10 cellular contexts compared by ENCODE assay signal in genomic region chr20:64077876-64078551, GRCh38. TPM values are rescaled to one million over a fixed set of nuclear protein-coding genes. Genes with fewer than 3 reads are reported as not detected.
DNase-seq lines count a peak whose midpoint lies in the region; ATAC-seq and TF ChIP-seq lines count a peak whose summit lies in the region.
"Had no signal": no experiment of that assay in that cellular context is flagged by ENCODE, and none has a peak within 500 bp of the region (broad histone marks: within the 10 kb centered on the region; RNA-seq: fewer than 3 reads in every experiment).

No MANE protein-coding gene starts in this region.

- no peaks in the 10 kb centered on the region for H4K20me1 ChIP-seq in mammary epithelial cell (ENCODE audit: insufficient read depth, low read length)

- DNase-seq in SK-N-MC (ENCODE audit: low read depth, low spot score) (no peak), mammary epithelial cell (no peak), NCI-H1048 (lab: John Stamatoyannopoulos, UW) (no peak)

- WGBS in mammary epithelial cell (ENCODE audit: low coverage, missing lambda C conversion rate), result 76% methylated on average over 7 of the region's 15 CpGs

- dilution Hi-C loops in mammary epithelial cell (cut with HindIII; ENCODE audit: low sequenced_read_pairs), result no loop called here

- H3K4me1 ChIP-seq in mammary epithelial cell (ENCODE audit: insufficient read depth, low read length) (peaks cover 16% of the 10 kb centered on the region), parathyroid adenoma (peaks cover 15% of the 10 kb centered on the region)

- no peak for ATAC-seq in GM19452 (IDR thresholded peaks at IDR 0.05; ENCODE audit: unreplicated experiment)
- ATAC-seq in GM18858 (IDR thresholded peaks at IDR 0.05; ENCODE audit: unreplicated experiment), result no peak
- ATAC-seq in GM21528 (IDR thresholded peaks at IDR 0.05; ENCODE audit: low FRiP score, unreplicated experiment), result no peak

- no peaks in the 10 kb centered on the region for H3K36me3 ChIP-seq in SK-N-MC (ENCODE audit: insufficient read depth, low read length)
- H3K36me3 ChIP-seq in mammary epithelial cell (ENCODE audit: insufficient read depth, low read length), result no peaks in the 10 kb centered on the region
- no peaks in the 10 kb centered on the region for H3K36me3 ChIP-seq in parathyroid adenoma (ENCODE audit: control insufficient read depth, insufficient read depth, low read length)

- H3K79me2 ChIP-seq in mammary epithelial cell (ENCODE audit: insufficient read depth, low read length) (peaks cover 8% of the 10 kb centered on the region), parathyroid adenoma (no peaks in the 10 kb centered on the region)

- TF ChIP-seq POLR2A in GM19099 (IDR thresholded peaks at IDR 0.05; ENCODE audit: extremely low read depth, insufficient read length, low read depth), result peak; percentile 22

- TF ChIP-seq CTCF in mammary epithelial cell (conservative IDR thresholded peaks at IDR 0.05 in 1 of 2, IDR thresholded peaks at IDR 0.05 in 1 of 2; ENCODE audit: extremely low read depth in 1 of 2, insufficient read depth in 1 of 2, low read depth in 1 of 2, low read length in 2 of 2), result no peak
- no peak for TF ChIP-seq CTCF in parathyroid adenoma (IDR thresholded peaks at IDR 0.05)

- intact Hi-C loops in mammary epithelial cell (cut with micrococcal nuclease), result no loop called here

- BruUV-seq in mammary epithelial cell (replicated peaks; lab: Mats Ljungman, UMichigan), result no TSS peak

- H3K27ac ChIP-seq in SK-N-MC (no peak overlapping the region), mammary epithelial cell (ENCODE audit: insufficient read depth, low read depth, low read length) (no peak overlapping the region), parathyroid adenoma (no peak overlapping the region)

- no peaks in the 10 kb centered on the region for H3K9me3 ChIP-seq in SK-N-MC (ENCODE audit: low read depth, low read length)
- H3K9me3 ChIP-seq in mammary epithelial cell (replicated peaks; ENCODE audit: insufficient read depth, low read length), result no peaks in the 10 kb centered on the region
- no peaks in the 10 kb centered on the region for H3K9me3 ChIP-seq in parathyroid adenoma (ENCODE audit: control insufficient read depth, low read length)

- peak overlapping the region; percentile 99 for H3K4me2 ChIP-seq in mammary epithelial cell (ENCODE audit: insufficient read depth, low read depth, low read length)
- peak overlapping the region; percentile 96 for H3K4me2 ChIP-seq in parathyroid adenoma (ENCODE audit: low read length)

- H3K9ac ChIP-seq in SK-N-MC (ENCODE audit: insufficient read length) (no peak overlapping the region), mammary epithelial cell (ENCODE audit: insufficient read depth, low read length) (no peak overlapping the region), parathyroid adenoma (no peak overlapping the region)

- CTCF ChIA-PET in mammary epithelial cell (lab: Charles Lee; ENCODE audit: low non-redundant PET), result no interaction called here

- H2AFZ ChIP-seq in mammary epithelial cell (ENCODE audit: low read depth, low read length) (no peak overlapping the region), parathyroid adenoma (no peak overlapping the region)

- in situ Hi-C loops in mammary epithelial cell (cut with MboI; ENCODE audit: low sequenced_read_pairs in 2 of 2), result no loop called here

- no peaks in the 10 kb centered on the region for H3K27me3 ChIP-seq in mammary epithelial cell (ENCODE audit: insufficient read depth, low read length)
- no peaks in the 10 kb centered on the region for H3K27me3 ChIP-seq in parathyroid adenoma (ENCODE audit: control insufficient read depth, insufficient read depth, low read length)

- peak overlapping the region; percentile 91; the same call in 1 of the 2 replicates for H3K4me3 ChIP-seq in SK-N-MC
- H3K4me3 ChIP-seq in mammary epithelial cell (replicated peaks in 1 of 3; ENCODE audit: insufficient read depth in 1 of 3, low read depth in 2 of 3, low read length in 3 of 3), result peak overlapping the region in 2 of 3 experiments; percentile 64 to 88
- no peak overlapping the region for H3K4me3 ChIP-seq in parathyroid adenoma (ENCODE audit: low read depth, low read length)

RNA-seq across cellular contexts. Expression of gene RGS19, which starts 1.3 kb away (rescaled TPM):
- total RNA-seq in mammary epithelial cell, result 10 to 100 TPM in 1 of 2 donors, 1 to 10 TPM in 1; 9.5 to 15.9 TPM
- polyA plus RNA-seq in mammary epithelial cell, result 13.9 TPM
- polyA minus RNA-seq in mammary epithelial cell, result 8.8 TPM

RNA-seq across cellular contexts. Expression of gene OPRL1, which starts 1.9 kb away (rescaled TPM):
- under 1 TPM; 0.38 to 0.50 TPM for total RNA-seq in mammary epithelial cell
- 0.24 TPM for polyA plus RNA-seq in mammary epithelial cell
- polyA minus RNA-seq in mammary epithelial cell, result 0.21 TPM

RNA-seq across cellular contexts. Expression of gene LKAAEAR1, which starts 6.2 kb away (rescaled TPM):
- under 1 TPM in 1 of 2 donors, not detected in 1; 0.33 TPM for total RNA-seq in mammary epithelial cell
- 0.15 TPM for polyA plus RNA-seq in mammary epithelial cell
- polyA minus RNA-seq in mammary epithelial cell, result not detected
- total RNA-seq: neural crest cell; T-helper 1 cell treated with Interleukin-12 subunit alpha and Interleukin-12 subunit beta and Interleukin-4 antibody, amounts not matched to agents 30 ng/mL and 1 ng/mL, for 36 hours had no signal

RNA-seq across cellular contexts. Expression of gene TCEA2, which starts 15.0 kb away (rescaled TPM):
- 10 to 100 TPM; 15.7 to 37.9 TPM for total RNA-seq in mammary epithelial cell
- 15.6 TPM for polyA plus RNA-seq in mammary epithelial cell
- polyA minus RNA-seq in mammary epithelial cell, result 26.4 TPM

RNA-seq across cellular contexts. Expression of gene SOX18, which starts 28.6 kb away (rescaled TPM):
- under 1 TPM in 1 of 2 donors, not detected in 1; 0.16 TPM for total RNA-seq in mammary epithelial cell
- polyA plus RNA-seq in mammary epithelial cell, result not detected
- not detected for polyA minus RNA-seq in mammary epithelial cell
- total RNA-seq: neural crest cell had no signal
